In the genomic region with DNA sequence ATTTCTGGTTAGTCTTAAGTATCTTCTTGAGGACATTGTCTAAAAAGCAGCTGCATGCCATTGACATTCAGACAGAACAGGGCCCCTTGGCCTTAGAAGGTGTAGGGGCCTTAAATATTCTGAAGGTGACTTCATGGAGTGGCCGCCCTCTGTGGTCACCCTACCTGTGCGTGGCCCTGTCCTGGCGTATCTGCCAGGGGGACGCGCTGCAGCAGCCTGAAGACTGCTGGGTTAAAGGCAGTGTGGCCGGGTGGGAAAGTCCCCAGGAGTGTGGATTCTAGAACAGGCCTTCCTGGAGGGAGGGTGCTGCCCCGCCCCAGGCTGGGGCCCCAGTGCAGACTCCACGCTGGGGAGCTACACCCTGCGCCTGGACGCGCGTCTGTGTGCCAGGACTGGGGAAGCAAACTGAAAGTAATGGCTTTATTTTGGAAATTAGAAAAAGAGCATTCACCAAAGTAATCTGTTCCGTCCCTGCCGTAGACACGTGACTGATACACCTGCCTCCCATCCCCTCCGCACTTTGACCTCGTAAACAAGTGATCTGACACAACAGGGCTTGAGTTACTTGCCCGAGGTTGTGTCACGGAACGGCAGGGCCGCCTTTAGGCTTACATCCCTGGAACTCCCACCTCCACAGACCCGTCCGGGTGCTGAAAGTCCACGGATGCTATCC, we compare ENCODE assay signal across 8 cellular contexts. TPM values are rescaled to one million over a fixed set of nuclear protein-coding genes. Genes with fewer than 3 reads are reported as not detected.
DNase-seq lines count a peak whose midpoint lies in the region; ATAC-seq and TF ChIP-seq lines count a peak whose summit lies in the region.

No MANE protein-coding gene starts in this region.

- CTCF ChIA-PET in GM10248 (lab: Yijun Ruan, JAX) = interaction anchor here (1.3 to 1.7 kb wide), 3 partner anchors 49 to 78 kb away, joined by 3 to 5 read pairs (median 5); partner anchors contain the start of gene RRP1
- CTCF ChIA-PET in activated naive CD4-positive, alpha-beta T cell treated with anti-CD3 and anti-CD28 coated beads for 36 hours (lab: Charles Lee) = interaction anchor here (0.8 to 1.3 kb wide), 3 partner anchors 10 to 49 kb away, joined by 3 to 4 read pairs (median 4); no protein-coding TSS in a partner anchor

- peak overlapping the region; percentile 95 for H3K27ac ChIP-seq in hepatocyte

- POLR2A ChIA-PET in GM10248 (lab: Yijun Ruan, JAX) = no interaction called here

- H3K36me3 Mint-ChIP-seq in activated naive CD4-positive, alpha-beta T cell treated with anti-CD3 and anti-CD28 coated beads for 36 hours (ENCODE audit: low read depth) = peaks cover 21% of the 10 kb centered on the region

- no peaks in the 10 kb centered on the region for H3K9me3 ChIP-seq in hepatocyte (ENCODE audit: low read depth)

- H3K4me3 ChIP-seq in LNCaP clone FGC (ENCODE audit: low read depth, low read length) = peak overlapping the region; percentile 61
- H3K4me3 ChIP-seq in hepatocyte = peak overlapping the region; percentile 91

- peak overlapping the region; percentile 89 for H3K27ac Mint-ChIP-seq in activated naive CD4-positive, alpha-beta T cell treated with anti-CD3 and anti-CD28 coated beads for 36 hours

- no peaks in the 10 kb centered on the region for H3K9me2 ChIP-seq in hepatocyte (replicated peaks; ENCODE audit: insufficient read depth)

- TF ChIP-seq CTCF in GM10248 (IDR thresholded peaks at IDR 0.05; ENCODE audit: control extremely low read depth, extremely low read depth, low read depth, missing control alignments) = no peak
- TF ChIP-seq CTCF in LNCaP clone FGC (IDR thresholded peaks at IDR 0.05; ENCODE audit: control insufficient read depth, extremely low read depth, insufficient read depth) = no peak
- TF ChIP-seq CTCF in hepatocyte (IDR thresholded peaks at IDR 0.05; ENCODE audit: poor library complexity) = no peak

- H3K79me2 ChIP-seq in hepatocyte = peaks cover 62% of the 10 kb centered on the region

- ATAC-seq in GM21737 (IDR thresholded peaks at IDR 0.05; ENCODE audit: unreplicated experiment) = no peak

- H3K4me1 ChIP-seq in hepatocyte (ENCODE audit: insufficient read depth) = peaks cover 23% of the 10 kb centered on the region

- 42% methylated on average over 23 of the region's 24 CpGs for WGBS in hepatocyte (ENCODE audit: low lambda C conversion rate, missing lambda C conversion rate)

- no peaks in the 10 kb centered on the region for H3K9me3 Mint-ChIP-seq in activated naive CD4-positive, alpha-beta T cell treated with anti-CD3 and anti-CD28 coated beads for 36 hours

- no peaks in the 10 kb centered on the region for H3K36me3 ChIP-seq in hepatocyte (replicated peaks; ENCODE audit: insufficient read depth, low read depth)

- peaks cover 50% of the 10 kb centered on the region for H3K4me1 Mint-ChIP-seq in activated naive CD4-positive, alpha-beta T cell treated with anti-CD3 and anti-CD28 coated beads for 36 hours (ENCODE audit: low read depth)

- DNase-seq in GM10248 (ENCODE audit: extremely low spot score) (peak; percentile 83), LNCaP clone FGC (ENCODE audit: low read depth) (no peak), hepatocyte (ENCODE audit: low spot score) (peak; percentile 80), NCI-H2171 treated with DMSO at 0.1 percent for 48 hours (lab: John Stamatoyannopoulos, UW) (no peak), NCI-H446 (lab: John Stamatoyannopoulos, UW) (no peak)
- DNase-seq in activated naive CD4-positive, alpha-beta T cell treated with anti-CD3 and anti-CD28 coated beads for 36 hours = peak; percentile 76
- DNase-seq in stimulated activated CD4-positive, alpha-beta T cell treated with anti-CD3 and anti-CD28 coated beads, Interleukin-15, amount 100 ng/mL, for 24 hours = peak; percentile 76

- H2AFZ ChIP-seq in hepatocyte = no peak overlapping the region

- peak overlapping the region; percentile 87 for H3K4me2 ChIP-seq in hepatocyte

- intact Hi-C loops in activated naive CD4-positive, alpha-beta T cell treated with anti-CD3 and anti-CD28 coated beads for 36 hours (cut with micrococcal nuclease) = loop anchor here (5.0 kb wide), 1 partner anchor 146 kb away; the partner anchor contains the start of gene TRAPPC10

- no peaks in the 10 kb centered on the region for H3K27me3 Mint-ChIP-seq in activated naive CD4-positive, alpha-beta T cell treated with anti-CD3 and anti-CD28 coated beads for 36 hours (ENCODE audit: low read depth)

- H4K20me1 ChIP-seq in hepatocyte (ENCODE audit: insufficient read depth, poor library complexity, severe bottlenecking) = peaks cover 31% of the 10 kb centered on the region

- no peaks in the 10 kb centered on the region for H3K27me3 ChIP-seq in hepatocyte

- peak overlapping the region; percentile 75 for H3K4me3 Mint-ChIP-seq in activated naive CD4-positive, alpha-beta T cell treated with anti-CD3 and anti-CD28 coated beads for 36 hours

RNA-seq across cellular contexts. Expression of gene AGPAT3, which starts 1.8 kb away (rescaled TPM):
- total RNA-seq in activated naive CD4-positive, alpha-beta T cell treated with anti-CD3 and anti-CD28 coated beads for 36 hours = 10 to 100 TPM; 57.9 to 64.1 TPM
- 51.2 and 63.9 TPM in 2 replicates for total RNA-seq in hepatocyte
- polyA plus RNA-seq in hepatocyte = 31.7 and 41.0 TPM in 2 replicates

Comparison
In these comparisons a context has a peak if more than half of its experiments do, and no peak if none do; other contexts are left out.
1. DNase-seq: peak in GM10248 (single experiment), activated naive CD4-positive, alpha-beta T cell treated with anti-CD3 and anti-CD28 coated beads for 36 hours (single experiment), hepatocyte (single experiment) and stimulated activated CD4-positive, alpha-beta T cell treated with anti-CD3 and anti-CD28 coated beads, Interleukin-15, amount 100 ng/mL, for 24 hours (single experiment); none in LNCaP clone FGC (single experiment), NCI-H2171 treated with DMSO at 0.1 percent for 48 hours (single experiment) and NCI-H446 (0 of 2).